In genomic region chr4:170259631-170260153, GRCh38 we compare ENCODE assay signal across 8 cellular contexts.
DNase-seq lines count a peak whose midpoint lies in the region; ATAC-seq, FAIRE-seq and TF ChIP-seq lines count a peak whose summit lies in the region.

No MANE protein-coding gene starts in this region.

- no peak for FAIRE-seq in A549 (lab: Jason Lieb, UNC)
- FAIRE-seq in keratinocyte (lab: Jason Lieb, UNC): peak; percentile 93

- WGBS in A549 (ENCODE audit: missing lambda C conversion rate): 1% methylated on average over 6 of the region's 6 CpGs

- POLR2A ChIA-PET in A549 (lab: Yijun Ruan, JAX) (interaction anchor here (0.6 kb wide), 1 partner anchor 86 kb away, joined by 3 read pairs; no protein-coding TSS in a partner anchor), GM10248 (lab: Yijun Ruan, JAX) (interaction anchor here (0.6 kb wide), 1 partner anchor 140 kb away, joined by 3 read pairs; no protein-coding TSS in a partner anchor)

- no peaks in the 10 kb centered on the region for H3K9me1 ChIP-seq in keratinocyte (ENCODE audit: control insufficient read depth, extremely low read depth, insufficient read depth, low read length)

- no peaks in the 10 kb centered on the region for H4K20me1 ChIP-seq in Karpas-422 (ENCODE audit: insufficient read depth, low read depth, low read length)
- no peaks in the 10 kb centered on the region for H4K20me1 ChIP-seq in keratinocyte (ENCODE audit: control insufficient read depth, extremely low read depth, insufficient read depth, low read length)

- no peak for TF ChIP-seq POLR2A in A549 (IDR thresholded peaks at IDR 0.05; ENCODE audit: low read length)

- no peak overlapping the region for H3K27ac ChIP-seq in A549
- H3K27ac ChIP-seq in Karpas-422 (ENCODE audit: low read length): no peak overlapping the region
- H3K27ac ChIP-seq in brain microvascular endothelial cell: no peak overlapping the region
- H3K27ac ChIP-seq in keratinocyte (ENCODE audit: control insufficient read depth, insufficient read depth, low read length): no peak overlapping the region

- TF ChIP-seq RAD21 in A549 (conservative IDR thresholded peaks at IDR 0.05 in 1 of 2, IDR thresholded peaks at IDR 0.05 in 1 of 2): peak; percentile 67 to 79

- H3K4me3 ChIP-seq in A549 (no peak overlapping the region), HAP-1 (no peak overlapping the region), Karpas-422 (ENCODE audit: low read length) (no peak overlapping the region), brain microvascular endothelial cell (ENCODE audit: low read depth, low read length) (no peak overlapping the region), keratinocyte (ENCODE audit: control insufficient read depth in 2 of 3, extremely low read depth in 1 of 3, insufficient read depth in 2 of 3, low read depth in 1 of 3, low read length in 3 of 3) (no peak overlapping the region)

- no peak for TF ChIP-seq EP300 in A549 (IDR thresholded peaks at IDR 0.05)

- peak; percentile 64 to 100; a peak in 5 of 6 replicates for ATAC-seq in A549

- H3K79me2 ChIP-seq in Karpas-422 (ENCODE audit: low read length) (no peaks in the 10 kb centered on the region), keratinocyte (ENCODE audit: control insufficient read depth, insufficient read depth, low read length) (no peaks in the 10 kb centered on the region)

- H2AFZ ChIP-seq in Karpas-422 (ENCODE audit: low read length): no peak overlapping the region
- H2AFZ ChIP-seq in keratinocyte (ENCODE audit: control insufficient read depth, low read length): no peak overlapping the region

- in situ Hi-C loops in HAP-1 (cut with MboI; ENCODE audit: low sequenced_read_pairs) (loop anchor here (10.0 kb wide), 1 partner anchor 125 kb away; no protein-coding TSS in a partner anchor), brain microvascular endothelial cell (cut with HindIII; ENCODE audit: low pct_ligation_motif_present, low sequenced_read_pairs) (no loop called here)

- CTCF ChIA-PET in A549 (lab: Yijun Ruan, JAX) (interaction anchor here (0.8 to 2.7 kb wide), 16 partner anchors 8 to 1942 kb away, joined by 3 to 24 read pairs (median 4); no protein-coding TSS in a partner anchor), GM10248 (lab: Yijun Ruan, JAX) (interaction anchor here (0.6 to 6.3 kb wide), 69 partner anchors 11 to 1774 kb away, joined by 3 to 174 read pairs (median 5); no protein-coding TSS in a partner anchor)

- H3K36me3 ChIP-seq in HAP-1 (replicated peaks): no peaks in the 10 kb centered on the region
- H3K36me3 ChIP-seq in Karpas-422 (ENCODE audit: insufficient read depth, low read length): no peaks in the 10 kb centered on the region
- H3K36me3 ChIP-seq in brain microvascular endothelial cell (replicated peaks): no peaks in the 10 kb centered on the region
- no peaks in the 10 kb centered on the region for H3K36me3 ChIP-seq in keratinocyte (ENCODE audit: control insufficient read depth in 2 of 2, extremely low read depth in 1 of 2, insufficient read depth in 2 of 2, low read length in 2 of 2)

- H3K27me3 ChIP-seq in HAP-1 (ENCODE audit: low read depth) (peaks cover 5% of the 10 kb centered on the region; the same call in 1 of the 2 replicates), Karpas-422 (ENCODE audit: low read length) (no peaks in the 10 kb centered on the region), brain microvascular endothelial cell (replicated peaks) (no peaks in the 10 kb centered on the region), keratinocyte (ENCODE audit: control insufficient read depth, extremely low read depth, insufficient read depth, low read length) (no peaks in the 10 kb centered on the region)

- H3K9ac ChIP-seq in Karpas-422 (ENCODE audit: low read length) (no peak overlapping the region), keratinocyte (ENCODE audit: control insufficient read depth, extremely low read depth, insufficient read depth, low read length) (no peak overlapping the region)

- DNase-seq in A549 (ENCODE audit: low read depth in 1 of 2, low spot score in 1 of 2) (peak; percentile 8 to 86), GM10248 (ENCODE audit: extremely low spot score) (peak; percentile 58), HAP-1 (ENCODE audit: low spot score in 2 of 2) (peak; percentile 93), Karpas-422 (peak; percentile 89), OCI-M1 (lab: John Stamatoyannopoulos, UW) (peak; percentile 97), brain microvascular endothelial cell (peak; percentile 92), keratinocyte (ENCODE audit: low read depth, low spot score) (peak; percentile 92)
- peak; percentile 19 to 30 for DNase-seq in stimulated activated CD8-positive, alpha-beta memory T cell treated with anti-CD3 and anti-CD28 coated beads, Interleukin-2, amount 100 ng/mL, for 48 hours (ENCODE audit: low read depth in 2 of 2)

- TF ChIP-seq CTCF in A549 (IDR thresholded peaks at IDR 0.05) (peak; percentile 57), GM10248 (IDR thresholded peaks at IDR 0.05; ENCODE audit: control extremely low read depth, extremely low read depth, low read depth, missing control alignments) (peak; percentile 83), brain microvascular endothelial cell (IDR thresholded peaks at IDR 0.05; ENCODE audit: low read depth, low read length, missing control alignments) (peak; percentile 94), keratinocyte (optimal IDR thresholded peaks at IDR 0.05 in 1 of 3, IDR thresholded peaks at IDR 0.05 in 1 of 3, conservative IDR thresholded peaks at IDR 0.05 in 1 of 3; ENCODE audit: extremely low read depth in 1 of 3, insufficient read depth in 2 of 3, low read length in 3 of 3) (peak; percentile 91 to 100 (median 95))

- H3K9me2 ChIP-seq in Karpas-422 (replicated peaks; ENCODE audit: insufficient read depth, low read length): no peaks in the 10 kb centered on the region

- no peaks in the 10 kb centered on the region for H3K4me1 ChIP-seq in A549
- H3K4me1 ChIP-seq in HAP-1: no peaks in the 10 kb centered on the region
- no peaks in the 10 kb centered on the region for H3K4me1 ChIP-seq in Karpas-422 (ENCODE audit: low read length)
- peaks cover 2% of the 10 kb centered on the region for H3K4me1 ChIP-seq in keratinocyte (ENCODE audit: control insufficient read depth, extremely low read depth, insufficient read depth, low read length)

- H3K9me3 ChIP-seq in A549 (no peaks in the 10 kb centered on the region), HAP-1 (no peaks in the 10 kb centered on the region), Karpas-422 (ENCODE audit: low read length) (no peaks in the 10 kb centered on the region), keratinocyte (ENCODE audit: control insufficient read depth, low read depth, low read length) (no peaks in the 10 kb centered on the region)

- no peak overlapping the region for H3K4me2 ChIP-seq in A549
- H3K4me2 ChIP-seq in Karpas-422 (ENCODE audit: low read depth, low read length, poor library complexity, severe bottlenecking): no peak overlapping the region
- no peak overlapping the region for H3K4me2 ChIP-seq in keratinocyte (ENCODE audit: control insufficient read depth, extremely low read depth, insufficient read depth, low read depth, low read length)

- dilution Hi-C loops in keratinocyte (cut with MboI; ENCODE audit: extremely low pct_ligation_motif_present, low sequenced_read_pairs): no loop called here

TF ChIP-seq in A549, 52 proteins besides CTCF, POLR2A, EP300 and RAD21:
- TF ChIP-seq JUNB (IDR thresholded peaks at IDR 0.05): no peak
- TF ChIP-seq SMC3 (IDR thresholded peaks at IDR 0.05): peak; percentile 53; the same call in 2 of the 3 replicates

Comparison
In these comparisons a context has a peak if more than half of its experiments do, and no peak if none do; other contexts are left out.
1. DNase-seq: peak in every context shown above with its lines; median percentile 97 in OCI-M1; 93 in HAP-1; 92 in brain microvascular endothelial cell; 92 in keratinocyte; 89 in Karpas-422; 58 in GM10248; 47 in A549; 24 in stimulated activated CD8-positive, alpha-beta memory T cell treated with anti-CD3 and anti-CD28 coated beads, Interleukin-2, amount 100 ng/mL, for 48 hours.